ENCODE assay signal across 14 cellular contexts in genomic region chr7:44194069-44194468, GRCh38. TPM values are rescaled to one million over a fixed set of nuclear protein-coding genes. Genes with fewer than 3 reads are reported as not detected.
DNase-seq lines count a peak whose midpoint lies in the region; ATAC-seq lines count a peak whose summit lies in the region.
"Had no signal": no experiment of that assay in that cellular context is flagged by ENCODE, and none has a peak within 500 bp of the region (broad histone marks: within the 10 kb centered on the region; RNA-seq: fewer than 3 reads in every experiment).

No MANE protein-coding gene starts in this region.

- H3K27me3 Mint-ChIP-seq in activated naive CD8-positive, alpha-beta T cell treated with anti-CD3 and anti-CD28 coated beads for 36 hours, result peaks cover 9% of the 10 kb centered on the region

- no peak overlapping the region for H3K27ac ChIP-seq in substantia nigra (ENCODE audit: low read depth, low read length, poor library complexity, severe bottlenecking)
- H3K27ac ChIP-seq: SK-N-MC, uterus had no signal

- H3K27ac Mint-ChIP-seq in activated naive CD8-positive, alpha-beta T cell treated with anti-CD3 and anti-CD28 coated beads for 36 hours, result peak overlapping the region; percentile 36
- H3K27ac Mint-ChIP-seq: H9 had no signal

- peaks cover 2% of the 10 kb centered on the region for H3K36me3 Mint-ChIP-seq in activated naive CD8-positive, alpha-beta T cell treated with anti-CD3 and anti-CD28 coated beads for 36 hours
- H3K36me3 Mint-ChIP-seq: CD4-positive, CD25-positive, alpha-beta regulatory T cell had no signal

- H3K9me3 Mint-ChIP-seq in activated naive CD8-positive, alpha-beta T cell treated with anti-CD3 and anti-CD28 coated beads for 36 hours, result no peaks in the 10 kb centered on the region
- H3K9me3 Mint-ChIP-seq: CD4-positive, CD25-positive, alpha-beta regulatory T cell had no signal

- no peak overlapping the region for H3K4me3 Mint-ChIP-seq in activated naive CD8-positive, alpha-beta T cell treated with anti-CD3 and anti-CD28 coated beads for 36 hours
- H3K4me3 Mint-ChIP-seq: CD4-positive, CD25-positive, alpha-beta regulatory T cell had no signal

- ATAC-seq in HG02884 (IDR thresholded peaks at IDR 0.05; ENCODE audit: unreplicated experiment) (no peak), GM18870 (IDR thresholded peaks at IDR 0.05; ENCODE audit: unreplicated experiment) (no peak)
- ATAC-seq: left cardiac atrium had no signal

- H3K4me1 Mint-ChIP-seq in activated naive CD8-positive, alpha-beta T cell treated with anti-CD3 and anti-CD28 coated beads for 36 hours, result peaks cover 12% of the 10 kb centered on the region
- H3K4me1 Mint-ChIP-seq: CD4-positive, CD25-positive, alpha-beta regulatory T cell had no signal

- DNase-seq in EH (ENCODE audit: low read depth) (peak; percentile 53), M059J (ENCODE audit: low read depth) (peak; percentile 61), substantia nigra (lab: John Stamatoyannopoulos, UW) (no peak), NCI-H446 (lab: John Stamatoyannopoulos, UW) (no peak)
- DNase-seq in activated naive CD8-positive, alpha-beta T cell treated with anti-CD3 and anti-CD28 coated beads for 36 hours, result peak; percentile 53
- DNase-seq in stimulated activated CD4-positive, alpha-beta T cell treated with anti-CD3 and anti-CD28 coated beads, Interleukin-15, amount 100 ng/mL, for 48 hours (ENCODE audit: low read depth in 2 of 2), result peak; percentile 42 to 51
- DNase-seq: CD4-positive, CD25-positive, alpha-beta regulatory T cell; H9; left cardiac atrium; NCI-H526; uterus had no signal

RNA-seq across cellular contexts. Expression of gene GCK, which starts 4.8 kb away (rescaled TPM):
- total RNA-seq in M059J (2014; rRNA removed; shearing (Covaris generic)), result not detected in 2 replicates
- 1 to 10 TPM; 2.5 to 3.7 TPM for total RNA-seq in activated naive CD8-positive, alpha-beta T cell treated with anti-CD3 and anti-CD28 coated beads for 36 hours
- total RNA-seq: CD4-positive, CD25-positive, alpha-beta regulatory T cell had no signal

RNA-seq across cellular contexts. Expression of gene YKT6, which starts 6.7 kb away (rescaled TPM):
- 106 and 128 TPM in 2 replicates for total RNA-seq in M059J (2014; rRNA removed; shearing (Covaris generic))
- total RNA-seq in activated naive CD8-positive, alpha-beta T cell treated with anti-CD3 and anti-CD28 coated beads for 36 hours, result 10 to 100 TPM; 74.9 to 75.9 TPM

RNA-seq across cellular contexts. Expression of gene MYL7, which starts 52.9 kb away (rescaled TPM):
- total RNA-seq in M059J (2014; rRNA removed; shearing (Covaris generic)), result not detected in 2 replicates
- total RNA-seq in activated naive CD8-positive, alpha-beta T cell treated with anti-CD3 and anti-CD28 coated beads for 36 hours, result not detected
- total RNA-seq: CD4-positive, CD25-positive, alpha-beta regulatory T cell; uterus had no signal

Comparison
In these comparisons a context has a peak if more than half of its experiments do, and no peak if none do; other contexts are left out.
1. DNase-seq: peak in EH (single experiment), M059J (single experiment), activated naive CD8-positive, alpha-beta T cell treated with anti-CD3 and anti-CD28 coated beads for 36 hours (single experiment) and stimulated activated CD4-positive, alpha-beta T cell treated with anti-CD3 and anti-CD28 coated beads, Interleukin-15, amount 100 ng/mL, for 48 hours (2 of 2); none in substantia nigra (0 of 49) and NCI-H446 (0 of 2).